2 cellular contexts compared by ENCODE assay signal in the genomic region with DNA sequence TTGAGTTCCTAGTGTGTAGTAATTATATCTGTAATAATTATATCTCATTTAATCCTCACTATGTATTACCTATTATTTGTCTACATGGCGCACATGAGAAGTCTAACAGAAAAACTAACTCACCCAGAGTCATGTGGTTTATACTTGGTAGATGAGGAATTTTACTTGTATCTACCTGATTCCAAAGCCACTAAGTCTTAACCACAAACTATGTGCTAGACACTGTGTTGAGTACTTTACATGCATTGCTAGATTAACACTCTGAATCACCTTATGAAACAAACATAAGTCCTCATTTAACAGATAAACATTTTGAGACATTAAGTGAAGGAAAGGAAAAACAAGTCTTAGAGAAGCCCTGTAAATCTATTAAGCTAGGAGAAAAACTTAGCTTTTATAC.
TF ChIP-seq lines count a peak whose summit lies in the region.

No MANE protein-coding gene starts in this region.

TF ChIP-seq in WTC11, 78 proteins besides CTCF, POLR2A, EP300 and RAD21 (continued from another document):
- TF ChIP-seq SOX15 (CRISPR knock-in tag; IDR thresholded peaks at IDR 0.05) (no peak), ETV6 (CRISPR knock-in tag; IDR thresholded peaks at IDR 0.05) (no peak), TP53 (CRISPR knock-in tag; IDR thresholded peaks at IDR 0.05) (no peak), ZNF512 (CRISPR knock-in tag; IDR thresholded peaks at IDR 0.05; ENCODE audit: borderline replicate concordance) (no peak), MAX (CRISPR knock-in tag; IDR thresholded peaks at IDR 0.05) (no peak), E2F1 (CRISPR knock-in tag; IDR thresholded peaks at IDR 0.05) (no peak), ZNF263 (CRISPR knock-in tag; IDR thresholded peaks at IDR 0.05; ENCODE audit: low read depth) (no peak), NFE2L1 (CRISPR knock-in tag; IDR thresholded peaks at IDR 0.05) (no peak), MYBL2 (CRISPR knock-in tag; IDR thresholded peaks at IDR 0.05) (no peak), CREM (CRISPR knock-in tag; IDR thresholded peaks at IDR 0.05) (no peak), ATF6 (CRISPR knock-in tag; IDR thresholded peaks at IDR 0.05) (no peak), NFYB (CRISPR knock-in tag; conservative IDR thresholded peaks at IDR 0.05; ENCODE audit: low read depth) (no peak), ZNF671 (CRISPR knock-in tag; IDR thresholded peaks at IDR 0.05) (no peak), ZNF396 (CRISPR knock-in tag; IDR thresholded peaks at IDR 0.05; ENCODE audit: borderline replicate concordance) (no peak)
TF ChIP-seq in WTC11: peak in this region for 0.

TF ChIP-seq in SK-N-SH treated with all-trans-retinoic acid at 6 μM for 48 hours, 23 proteins besides CTCF, POLR2A, EP300 and RAD21 (continued from another document):
- TF ChIP-seq POU6F1 (CRISPR knock-in tag; IDR thresholded peaks at IDR 0.05; ENCODE audit: borderline replicate concordance, low read depth), result no peak
- TF ChIP-seq, protein P1, sequence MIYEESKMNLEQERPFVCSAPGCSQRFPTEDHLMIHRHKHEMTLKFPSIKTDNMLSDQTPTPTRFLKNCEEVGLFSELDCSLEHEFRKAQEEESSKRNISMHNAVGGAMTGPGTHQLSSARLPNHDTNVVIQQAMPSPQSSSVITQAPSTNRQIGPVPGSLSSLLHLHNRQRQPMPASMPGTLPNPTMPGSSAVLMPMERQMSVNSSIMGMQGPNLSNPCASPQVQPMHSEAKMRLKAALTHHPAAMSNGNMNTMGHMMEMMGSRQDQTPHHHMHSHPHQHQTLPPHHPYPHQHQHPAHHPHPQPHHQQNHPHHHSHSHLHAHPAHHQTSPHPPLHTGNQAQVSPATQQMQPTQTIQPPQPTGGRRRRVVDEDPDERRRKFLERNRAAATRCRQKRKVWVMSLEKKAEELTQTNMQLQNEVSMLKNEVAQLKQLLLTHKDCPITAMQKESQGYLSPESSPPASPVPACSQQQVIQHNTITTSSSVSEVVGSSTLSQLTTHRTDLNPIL (CRISPR knock-in tag; IDR thresholded peaks at IDR 0.05; ENCODE audit: low read depth), result no peak
- TF ChIP-seq RARB (CRISPR knock-in tag; IDR thresholded peaks at IDR 0.05), result no peak
